ENCODE assay signal across 17 cellular contexts in genomic region chr9:115106642-115107041, GRCh38. TPM values are rescaled to one million over a fixed set of nuclear protein-coding genes. Genes with fewer than 3 reads are reported as not detected.
A peak's percentile ranks its signal among the peaks of the same experiment; 100 is the strongest.
DNase-seq lines count a peak whose midpoint lies in the region; ATAC-seq and TF ChIP-seq lines count a peak whose summit lies in the region.
"Had no signal": no experiment of that assay in that cellular context is flagged by ENCODE, and none has a peak within 500 bp of the region (broad histone marks: within the 10 kb centered on the region; RNA-seq: fewer than 3 reads in every experiment).

No MANE protein-coding gene starts in this region.

- WGBS in sigmoid colon, 2 donors = 44 to 55% methylated on average over 2 of the region's 2 CpGs

- H3K27ac ChIP-seq in SJSA1 = 0 out of 2 replicates have a peak overlapping the region, but pooled peaks have one; percentile 20
- H3K27ac ChIP-seq in sigmoid colon = peak overlapping the region; percentile 36 to 97 (median 83)
- H3K27ac ChIP-seq: BLaER1 treated with 17β-estradiol and CSF1 and Interleukin-3, amounts not matched to agents 10 nM and 100 nM had no signal

- intact Hi-C loops in sigmoid colon (cut with DNase I) (loop anchor here (1.0 kb wide), 1 partner anchor 66 kb away; no protein-coding TSS in a partner anchor), left colon (cut with DNase I, micrococcal nuclease) (no loop called here)

- H3K27me3 ChIP-seq in SJSA1 (replicated peaks) = no peaks in the 10 kb centered on the region
- no peaks in the 10 kb centered on the region for H3K27me3 ChIP-seq in sigmoid colon
- H3K27me3 ChIP-seq: BLaER1 treated with 17β-estradiol and CSF1 and Interleukin-3, amounts not matched to agents 10 nM and 100 nM had no signal

- H3K4me3 ChIP-seq in SJSA1 = no peak overlapping the region
- H3K4me3 ChIP-seq in sigmoid colon = no peak overlapping the region
- H3K4me3 ChIP-seq: BLaER1 treated with 17β-estradiol and CSF1 and Interleukin-3, amounts not matched to agents 10 nM and 100 nM had no signal

- H3K36me3 ChIP-seq in SJSA1 = no peaks in the 10 kb centered on the region
- peaks cover 0 to 17% (median 2%) of the 10 kb centered on the region in 4 donors for H3K36me3 ChIP-seq in sigmoid colon
- H3K36me3 ChIP-seq: BLaER1 treated with 17β-estradiol and CSF1 and Interleukin-3, amounts not matched to agents 10 nM and 100 nM had no signal

- H3K4me1 ChIP-seq in SJSA1 (replicated peaks) (peaks cover 35% of the 10 kb centered on the region), sigmoid colon (peaks cover 0 to 87% (median 67%) of the 10 kb centered on the region in 4 donors)
- H3K4me1 ChIP-seq: BLaER1 treated with 17β-estradiol and CSF1 and Interleukin-3, amounts not matched to agents 10 nM and 100 nM had no signal

- ATAC-seq in GM21737 (IDR thresholded peaks at IDR 0.05; ENCODE audit: unreplicated experiment) (no peak), esophagus mucosa (no peak), left colon (no peak)

- H3K9me3 ChIP-seq in SJSA1 (replicated peaks) = no peaks in the 10 kb centered on the region
- H3K9me3 ChIP-seq in sigmoid colon = no peaks in the 10 kb centered on the region
- H3K9me3 ChIP-seq: BLaER1 treated with 17β-estradiol and CSF1 and Interleukin-3, amounts not matched to agents 10 nM and 100 nM had no signal

- TF ChIP-seq POLR2A in sigmoid colon (IDR thresholded peaks at IDR 0.05) = no peak

- TF ChIP-seq EP300 in sigmoid colon (IDR thresholded peaks at IDR 0.05) = no peak

- DNase-seq in EL (peak; percentile 74), SJSA1 (ENCODE audit: low read depth in 1 of 2, low spot score in 2 of 2) (no peak), fibroblast of gingiva (ENCODE audit: low read depth) (peak; percentile 12), sigmoid colon (no peak), left colon (no peak)
- DNase-seq in activated CD4-positive, alpha-beta T cell treated with anti-CD3 and anti-CD28 coated beads for 48 hours = no peak
- DNase-seq: activated CD4-positive, alpha-beta T cell treated with anti-CD3 and anti-CD28 coated beads for 4 hours; activated T-cell treated with anti-CD3 and anti-CD28 coated beads, Interleukin-2, amount 50 U/mL, for 48 hours; amniotic stem cell; cortex of kidney; Kasumi-1; NCI-H187; NCI-H526; substantia nigra had no signal

- no peak for TF ChIP-seq CTCF in sigmoid colon (IDR thresholded peaks at IDR 0.05)

RNA-seq across cellular contexts. Expression of gene TNC, which starts 11.3 kb away (rescaled TPM):
- total RNA-seq in SJSA1 (2014; rRNA removed; shearing (Covaris generic)) = 35.7 and 37.6 TPM in 2 replicates
- total RNA-seq in sigmoid colon (100 to 1,000 TPM; 127 to 742 (median 590) TPM), esophagus mucosa (56.6 TPM), left colon (10 to 100 TPM in 1 of 2 donors, 1 to 10 TPM in 1; 3.0 to 43.8 TPM)
- 10 to 100 TPM in 1 of 3 donors, 1 to 10 TPM in 1, under 1 TPM in 1; 0.69 to 37.8 (median 1.2) TPM for polyA plus RNA-seq in sigmoid colon

Comparison
In these comparisons a context has a peak if more than half of its experiments do, and no peak if none do; other contexts are left out.
1. DNase-seq: peak in EL (single experiment) and fibroblast of gingiva (single experiment); none in SJSA1 (0 of 2), sigmoid colon (single experiment), activated CD4-positive, alpha-beta T cell treated with anti-CD3 and anti-CD28 coated beads for 48 hours (single experiment) and left colon (0 of 2).